ENCODE assay signal across 1 cellular context in genomic region chr6:41682497-41682961, GRCh38.
TF ChIP-seq lines count a peak whose summit lies in the region.

No MANE protein-coding gene starts in this region.

TF ChIP-seq in SK-N-SH treated with all-trans-retinoic acid at 6 μM for 48 hours, 23 proteins besides CTCF, POLR2A, EP300 and RAD21 (continued from another document):
- no peak for TF ChIP-seq PPARA (CRISPR knock-in tag; IDR thresholded peaks at IDR 0.05; ENCODE audit: borderline replicate concordance)
- TF ChIP-seq ZNF8 (CRISPR knock-in tag; IDR thresholded peaks at IDR 0.05), result no peak
- TF ChIP-seq ISL1 (CRISPR knock-in tag; IDR thresholded peaks at IDR 0.05), result no peak
- TF ChIP-seq ESRRG (CRISPR knock-in tag; IDR thresholded peaks at IDR 0.05), result no peak
- no peak for TF ChIP-seq ZC3H10 (CRISPR knock-in tag; IDR thresholded peaks at IDR 0.05)
